Comparison of ENCODE assay signal across 11 cellular contexts in genomic region chr9:20981486-20981885, GRCh38. TPM values are rescaled to one million over a fixed set of nuclear protein-coding genes. Genes with fewer than 3 reads are reported as not detected.
DNase-seq lines count a peak whose midpoint lies in the region; ATAC-seq and TF ChIP-seq lines count a peak whose summit lies in the region.
"Had no signal": no experiment of that assay in that cellular context is flagged by ENCODE, and none has a peak within 500 bp of the region (broad histone marks: within the 10 kb centered on the region; RNA-seq: fewer than 3 reads in every experiment).

No MANE protein-coding gene starts in this region.

- peak overlapping the region; percentile 35 for H3K4me3 ChIP-seq in coronary artery

- no peak overlapping the region for H3K4me3 Mint-ChIP-seq in nephron
- H3K4me3 Mint-ChIP-seq: activated naive CD4-positive, alpha-beta T cell treated with anti-CD3 and anti-CD28 coated beads, Interleukin-2, amount 50 U/mL, for 24 hours; stimulated activated naive CD8-positive, alpha-beta T cell treated with anti-CD3 and anti-CD28 coated beads, Interleukin-15, Interleukin-2, amounts not matched to agents 100 ng/mL and 50 ng/mL, for 24 hours had no signal

- TF ChIP-seq CTCF in AG09319 (IDR thresholded peaks at IDR 0.05; ENCODE audit: low read depth, low read length) (no peak), coronary artery (IDR thresholded peaks at IDR 0.05) (no peak), nephron (IDR thresholded peaks at IDR 0.05; ENCODE audit: unreplicated experiment in 3 of 3) (no peak)

- no peaks in the 10 kb centered on the region for H3K27me3 Mint-ChIP-seq in nephron (ENCODE audit: low read depth)
- H3K27me3 Mint-ChIP-seq: activated naive CD4-positive, alpha-beta T cell treated with anti-CD3 and anti-CD28 coated beads, Interleukin-2, amount 50 U/mL, for 24 hours; stimulated activated naive CD8-positive, alpha-beta T cell treated with anti-CD3 and anti-CD28 coated beads, Interleukin-15, Interleukin-2, amounts not matched to agents 100 ng/mL and 50 ng/mL, for 24 hours had no signal

- peak; percentile 82 for DNase-seq in AG09319 (ENCODE audit: extremely low read depth, low read depth)
- DNase-seq in HT-29 (ENCODE audit: low spot score), result peak; percentile 33
- DNase-seq in coronary artery (ENCODE audit: low spot score), result no peak
- no peak for DNase-seq in cortex of kidney (lab: John Stamatoyannopoulos, UW)
- no peak for DNase-seq in activated CD4-positive, alpha-beta T cell treated with anti-CD3 and anti-CD28 coated beads, Interleukin-2, amount 50 U/mL, for 48 hours
- DNase-seq in DMS153 treated with DMSO at 0.1 percent for 48 hours (lab: John Stamatoyannopoulos, UW; ENCODE audit: unreplicated experiment), result no peak
- DNase-seq: COR-L47 had no signal

- no peaks in the 10 kb centered on the region for H3K9me3 Mint-ChIP-seq in nephron
- H3K9me3 Mint-ChIP-seq: activated naive CD4-positive, alpha-beta T cell treated with anti-CD3 and anti-CD28 coated beads, Interleukin-2, amount 50 U/mL, for 24 hours; stimulated activated naive CD8-positive, alpha-beta T cell treated with anti-CD3 and anti-CD28 coated beads, Interleukin-15, Interleukin-2, amounts not matched to agents 100 ng/mL and 50 ng/mL, for 24 hours had no signal

- peak overlapping the region; percentile 29 to 85 for H3K27ac ChIP-seq in coronary artery

- ATAC-seq in HG03196 (IDR thresholded peaks at IDR 0.05; ENCODE audit: unreplicated experiment), result no peak

- peak overlapping the region; percentile 66 to 76 (median 75) for H3K27ac Mint-ChIP-seq in nephron
- H3K27ac Mint-ChIP-seq: activated naive CD4-positive, alpha-beta T cell treated with anti-CD3 and anti-CD28 coated beads, Interleukin-2, amount 50 U/mL, for 24 hours; stimulated activated naive CD8-positive, alpha-beta T cell treated with anti-CD3 and anti-CD28 coated beads, Interleukin-15, Interleukin-2, amounts not matched to agents 100 ng/mL and 50 ng/mL, for 24 hours had no signal

- H3K4me1 Mint-ChIP-seq in nephron, result peaks cover 18% of the 10 kb centered on the region
- H3K4me1 Mint-ChIP-seq: activated naive CD4-positive, alpha-beta T cell treated with anti-CD3 and anti-CD28 coated beads, Interleukin-2, amount 50 U/mL, for 24 hours had no signal

- peaks cover 56% of the 10 kb centered on the region for H3K36me3 Mint-ChIP-seq in nephron (ENCODE audit: low read depth)

RNA-seq across cellular contexts. Expression of gene HACD4, which starts 50.0 kb away (rescaled TPM):
- total RNA-seq in HT-29 (2014; rRNA removed; shearing (Covaris generic)), result not detected in 2 replicates

Comparison
In these comparisons a context has a peak if more than half of its experiments do, and no peak if none do; other contexts are left out.
1. DNase-seq: peak in AG09319 (single experiment) and HT-29 (single experiment); none in coronary artery (single experiment), cortex of kidney (single experiment), activated CD4-positive, alpha-beta T cell treated with anti-CD3 and anti-CD28 coated beads, Interleukin-2, amount 50 U/mL, for 48 hours (0 of 2) and DMS153 treated with DMSO at 0.1 percent for 48 hours (single experiment).